ENCODE assay signal across 8 cellular contexts in the genomic region with DNA sequence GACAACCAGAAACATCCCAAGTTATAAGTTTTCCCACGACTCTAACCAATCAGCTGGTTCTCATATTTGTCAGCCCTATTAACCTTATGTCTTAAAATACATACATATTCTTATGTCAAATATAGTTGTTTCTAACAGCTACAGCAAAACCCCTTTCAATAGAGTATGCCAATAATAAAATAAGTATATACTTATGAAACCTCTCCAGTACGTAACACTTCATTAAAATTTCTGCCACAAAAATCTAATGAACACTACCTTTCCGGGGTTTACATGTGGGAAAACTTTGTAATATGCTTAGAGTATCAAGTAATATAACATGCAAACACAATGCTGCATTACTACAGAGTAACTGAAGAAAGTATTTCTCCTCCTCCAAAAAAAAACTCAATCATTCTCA. TPM values are rescaled to one million over a fixed set of nuclear protein-coding genes. Genes with fewer than 3 reads are reported as not detected.
DNase-seq lines count a peak whose midpoint lies in the region; ATAC-seq and TF ChIP-seq lines count a peak whose summit lies in the region.

No MANE protein-coding gene starts in this region.

- peak overlapping the region; percentile 100 for H3K27ac Mint-ChIP-seq in nephron

- H3K27ac ChIP-seq in KMS-11, result no peak overlapping the region
- peak overlapping the region in 15 of 59 donors; percentile 92 to 99 (median 98) for H3K27ac ChIP-seq in dorsolateral prefrontal cortex

- H3K27me3 ChIP-seq in KMS-11 (ENCODE audit: insufficient read depth, low read depth) (no peaks in the 10 kb centered on the region), dorsolateral prefrontal cortex (no peaks in the 10 kb centered on the region)

- no peak overlapping the region for H2AFZ ChIP-seq in KMS-11 (ENCODE audit: low read depth)

- no peaks in the 10 kb centered on the region for H3K36me3 ChIP-seq in KMS-11 (ENCODE audit: insufficient read depth)

- ATAC-seq in GM18520 (IDR thresholded peaks at IDR 0.05; ENCODE audit: unreplicated experiment), result no peak

- peaks cover 20% of the 10 kb centered on the region for H3K36me3 Mint-ChIP-seq in nephron (ENCODE audit: low read depth)

- H3K4me3 ChIP-seq in AG09309 (ENCODE audit: control insufficient read depth, low read depth, low read length) (peak overlapping the region; percentile 96), KMS-11 (IDR thresholded peaks at IDR 0.05; ENCODE audit: insufficient read depth, low read depth, low read length) (no peak overlapping the region), dorsolateral prefrontal cortex (peak overlapping the region; percentile 56 to 98 (median 84))

- H3K4me2 ChIP-seq in KMS-11, result peak overlapping the region; percentile 83; the same call in 1 of the 2 replicates

- DNase-seq in AG09309 (ENCODE audit: low read depth) (no peak), dorsolateral prefrontal cortex (no peak), NCI-H345 (lab: John Stamatoyannopoulos, UW) (no peak), NCI-H1930 (lab: John Stamatoyannopoulos, UW) (no peak)
- no peak for DNase-seq in stimulated activated CD4-positive, alpha-beta T cell treated with anti-CD3 and anti-CD28 coated beads, Interleukin-2, amount 100 ng/mL, for 24 hours

- H3K9me3 Mint-ChIP-seq in nephron, result no peaks in the 10 kb centered on the region

- H3K27me3 Mint-ChIP-seq in nephron (ENCODE audit: low read depth), result no peaks in the 10 kb centered on the region

- intact Hi-C loops in dorsolateral prefrontal cortex (cut with DNase I), result loop anchor here (5.0 to 10.0 kb wide), 6 partner anchors 62 to 470 kb away; a partner anchor contains a TSS

- H3K4me1 Mint-ChIP-seq in nephron, result peaks cover 30% of the 10 kb centered on the region

- peaks cover 13% of the 10 kb centered on the region; the same call in 1 of the 2 replicates for H3K79me2 ChIP-seq in KMS-11 (ENCODE audit: insufficient read depth, low read depth)

- H3K4me1 ChIP-seq in KMS-11 (ENCODE audit: low read depth, poor library complexity, severe bottlenecking), result peaks cover 16% of the 10 kb centered on the region

- peak overlapping the region; percentile 91 to 98 (median 95) for H3K4me3 Mint-ChIP-seq in nephron

- no peak for TF ChIP-seq CTCF in AG09309 (IDR thresholded peaks at IDR 0.05; ENCODE audit: control insufficient read depth, insufficient read depth, low read depth, low read length, missing control alignments)
- no peak for TF ChIP-seq CTCF in KMS-11 (conservative IDR thresholded peaks at IDR 0.05; ENCODE audit: low read depth, low read length)
- TF ChIP-seq CTCF in dorsolateral prefrontal cortex (IDR thresholded peaks at IDR 0.05 in 54 of 56, conservative IDR thresholded peaks at IDR 0.05 in 2 of 56; ENCODE audit: low read depth in 1 of 56, partially characterized antibody in 56 of 56), result no peak
- TF ChIP-seq CTCF in nephron (IDR thresholded peaks at IDR 0.05; ENCODE audit: unreplicated experiment in 3 of 3), result no peak

- H4K20me1 ChIP-seq in KMS-11 (ENCODE audit: insufficient read depth), result no peaks in the 10 kb centered on the region

- H3K9ac ChIP-seq in KMS-11, result no peak overlapping the region

RNA-seq across cellular contexts. Expression of a gene that starts 1.8 kb away (rescaled TPM):
- total RNA-seq in dorsolateral prefrontal cortex, result 10 to 100 TPM; 25.9 to 64.7 (median 42.9) TPM
